ENCODE assay signal across 19 cellular contexts in the genomic region with DNA sequence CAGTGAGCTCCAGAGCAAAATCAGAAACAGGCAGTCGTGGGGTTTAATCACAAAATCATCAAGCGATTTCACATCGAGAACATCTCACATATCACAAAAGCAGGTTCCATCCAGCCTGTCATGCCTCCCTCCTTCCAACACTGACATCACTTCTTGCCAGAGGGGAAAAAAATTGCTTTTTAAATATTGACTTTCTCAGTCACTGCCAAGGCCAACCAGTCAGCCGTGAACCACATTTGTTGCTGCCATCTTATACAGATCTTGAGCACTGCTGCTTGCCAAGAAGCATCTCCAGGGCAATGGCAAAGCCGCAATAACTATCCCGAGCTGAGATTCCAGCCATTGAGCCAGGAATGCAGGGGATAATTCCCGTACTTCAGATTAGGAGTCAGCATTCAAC.
DNase-seq lines count a peak whose midpoint lies in the region; ATAC-seq and TF ChIP-seq lines count a peak whose summit lies in the region.
"Had no signal": no experiment of that assay in that cellular context is flagged by ENCODE, and none has a peak within 500 bp of the region (broad histone marks: within the 10 kb centered on the region; RNA-seq: fewer than 3 reads in every experiment).

No MANE protein-coding gene starts in this region.

- no peak overlapping the region for H3K27ac ChIP-seq in thyroid gland
- H3K27ac ChIP-seq in CD4-positive, alpha-beta memory T cell (ENCODE audit: low read depth, low read length): no peak overlapping the region
- H3K27ac ChIP-seq: right atrium auricular region had no signal

- H3K4me1 Mint-ChIP-seq in CD4-positive, alpha-beta memory T cell: no peaks in the 10 kb centered on the region
- H3K4me1 Mint-ChIP-seq: activated B cell treated with CpG ODN at 0.5 μM for 24 hours had no signal

- intact Hi-C loops in thyroid gland (cut with DNase I): no loop called here
- intact Hi-C loops in CD4-positive, alpha-beta memory T cell (cut with micrococcal nuclease): no loop called here

- H3K36me3 ChIP-seq in thyroid gland: no peaks in the 10 kb centered on the region
- H3K36me3 ChIP-seq in CD4-positive, alpha-beta memory T cell (ENCODE audit: insufficient read depth, low read length): no peaks in the 10 kb centered on the region
- H3K36me3 ChIP-seq: right atrium auricular region had no signal

- H3K4me1 ChIP-seq in thyroid gland: no peaks in the 10 kb centered on the region
- no peaks in the 10 kb centered on the region for H3K4me1 ChIP-seq in CD4-positive, alpha-beta memory T cell (ENCODE audit: insufficient read depth, low read length)
- H3K4me1 ChIP-seq: right atrium auricular region had no signal

- H3K36me3 Mint-ChIP-seq in CD4-positive, alpha-beta memory T cell: no peaks in the 10 kb centered on the region
- H3K36me3 Mint-ChIP-seq: activated naive CD8-positive, alpha-beta T cell treated with anti-CD3 and anti-CD28 coated beads, Interleukin-2, amount 10 ng/mL, durations not matched to agents 7 days and 5 days had no signal

- TF ChIP-seq CTCF in thyroid gland (IDR thresholded peaks at IDR 0.05): no peak

- H3K4me3 ChIP-seq in thyroid gland (replicated peaks in 1 of 3): no peak overlapping the region
- no peak overlapping the region for H3K4me3 ChIP-seq in CD4-positive, alpha-beta memory T cell (ENCODE audit: low read length in 2 of 2)
- H3K4me3 ChIP-seq: right atrium auricular region had no signal

- CTCF ChIA-PET in CD4-positive, alpha-beta memory T cell (lab: Charles Lee; ENCODE audit: partially characterized antibody): no interaction called here

- no peaks in the 10 kb centered on the region for H3K27me3 ChIP-seq in thyroid gland
- H3K27me3 ChIP-seq in CD4-positive, alpha-beta memory T cell (ENCODE audit: insufficient read depth, low read length): no peaks in the 10 kb centered on the region
- H3K27me3 ChIP-seq: right atrium auricular region had no signal

- WGBS in thyroid gland, 2 donors: 46 to 52% methylated on average over 7 of the region's 7 CpGs

- H3K4me3 Mint-ChIP-seq in CD4-positive, alpha-beta memory T cell: no peak overlapping the region
- H3K4me3 Mint-ChIP-seq: activated B cell treated with CpG ODN at 0.5 μM for 24 hours; activated naive CD8-positive, alpha-beta T cell treated with anti-CD3 and anti-CD28 coated beads, Interleukin-2, amount 10 ng/mL, durations not matched to agents 7 days and 5 days; activated T-helper 1 cell treated with anti-CD3 and anti-CD28 coated beads, Interleukin-12 subunit alpha, Interleukin-12 subunit beta, Interleukin-2, Interleukin-4 antibody, amounts not matched to agents 30 ng/mL and 10 ng/mL and 1 ng/mL, durations not matched to agents 14 hours and 24 hours and 36 hours; CD4-positive, alpha-beta T cell; T-helper 1 cell treated with Interleukin-12 subunit alpha and Interleukin-12 subunit beta and Interleukin-4 antibody, amounts not matched to agents 30 μg/mL and 1 μg/mL, for 36 hours had no signal

- peak; percentile 57 for ATAC-seq in esophagus mucosa
- no peak for ATAC-seq in GM18873 (IDR thresholded peaks at IDR 0.05; ENCODE audit: low FRiP score, unreplicated experiment)

- peak; percentile 41 for DNase-seq in NCI-H345 (lab: John Stamatoyannopoulos, UW)
- DNase-seq in NCI-H345 treated with DMSO at 0.1 percent for 48 hours (lab: John Stamatoyannopoulos, UW; ENCODE audit: unreplicated experiment): no peak
- peak; percentile 77 to 90 for DNase-seq in NCI-H446 (lab: John Stamatoyannopoulos, UW)
- DNase-seq in thyroid gland: peak; percentile 12 to 53
- DNase-seq in CD4-positive, alpha-beta memory T cell: no peak
- no peak for DNase-seq in ecto neural progenitor cell (ENCODE audit: low spot score)
- DNase-seq: activated B cell treated with CpG ODN at 0.5 μM for 24 hours; activated naive CD8-positive, alpha-beta T cell treated with anti-CD3 and anti-CD28 coated beads, Interleukin-2, amount 10 ng/mL, durations not matched to agents 7 days and 5 days; CD4-positive, alpha-beta T cell; islet precursor cell; Karpas-422; NCI-H2081 treated with DMSO at 0.1 percent for 48 hours; stimulated activated naive CD4-positive, alpha-beta T cell treated with Interleukin-2 at 50 U/mL for 16 hours; trophoblast cell had no signal

- H3K27ac Mint-ChIP-seq in CD4-positive, alpha-beta memory T cell: no peak overlapping the region
- H3K27ac Mint-ChIP-seq: activated B cell treated with CpG ODN at 0.5 μM for 24 hours; activated naive CD8-positive, alpha-beta T cell treated with anti-CD3 and anti-CD28 coated beads, Interleukin-2, amount 10 ng/mL, durations not matched to agents 7 days and 5 days; activated T-helper 1 cell treated with anti-CD3 and anti-CD28 coated beads, Interleukin-12 subunit alpha, Interleukin-12 subunit beta, Interleukin-2, Interleukin-4 antibody, amounts not matched to agents 30 ng/mL and 10 ng/mL and 1 ng/mL, durations not matched to agents 14 hours and 24 hours and 36 hours; CD4-positive, alpha-beta T cell; T-helper 1 cell treated with Interleukin-12 subunit alpha and Interleukin-12 subunit beta and Interleukin-4 antibody, amounts not matched to agents 30 μg/mL and 1 μg/mL, for 36 hours had no signal

- no peak for TF ChIP-seq POLR2A in thyroid gland (IDR thresholded peaks at IDR 0.05)

- H3K27me3 Mint-ChIP-seq in CD4-positive, alpha-beta memory T cell: peaks cover 2 to 14% of the 10 kb centered on the region in 2 donors

- POLR2A ChIA-PET in CD4-positive, alpha-beta memory T cell (lab: Charles Lee; ENCODE audit: partially characterized antibody): no interaction called here

- H3K9me3 Mint-ChIP-seq in CD4-positive, alpha-beta memory T cell: no peaks in the 10 kb centered on the region
- H3K9me3 Mint-ChIP-seq: activated B cell treated with CpG ODN at 0.5 μM for 24 hours; activated naive CD8-positive, alpha-beta T cell treated with anti-CD3 and anti-CD28 coated beads, Interleukin-2, amount 10 ng/mL, durations not matched to agents 7 days and 5 days; activated T-helper 1 cell treated with anti-CD3 and anti-CD28 coated beads, Interleukin-12 subunit alpha, Interleukin-12 subunit beta, Interleukin-2, Interleukin-4 antibody, amounts not matched to agents 30 ng/mL and 10 ng/mL and 1 ng/mL, durations not matched to agents 14 hours and 24 hours and 36 hours; CD4-positive, alpha-beta T cell; T-helper 1 cell treated with Interleukin-12 subunit alpha and Interleukin-12 subunit beta and Interleukin-4 antibody, amounts not matched to agents 30 μg/mL and 1 μg/mL, for 36 hours had no signal

- no peaks in the 10 kb centered on the region for H3K9me3 ChIP-seq in thyroid gland
- H3K9me3 ChIP-seq in CD4-positive, alpha-beta memory T cell (ENCODE audit: control insufficient read depth in 1 of 2, low read length in 2 of 2): no peaks in the 10 kb centered on the region
- H3K9me3 ChIP-seq: right atrium auricular region had no signal

Comparison
In these comparisons a context has a peak if more than half of its experiments do, and no peak if none do; other contexts are left out.
1. DNase-seq: peak in NCI-H345 (single experiment), NCI-H446 (2 of 2) and thyroid gland (2 of 2); none in NCI-H345 treated with DMSO at 0.1 percent for 48 hours (single experiment), CD4-positive, alpha-beta memory T cell (0 of 5) and ecto neural progenitor cell (single experiment).